Comparison of ENCODE assay signal across 11 cellular contexts in genomic region chr3:112619295-112619694, GRCh38. TPM values are rescaled to one million over a fixed set of nuclear protein-coding genes. Genes with fewer than 3 reads are reported as not detected.
DNase-seq lines count a peak whose midpoint lies in the region; ATAC-seq and TF ChIP-seq lines count a peak whose summit lies in the region.
"Had no signal": no experiment of that assay in that cellular context is flagged by ENCODE, and none has a peak within 500 bp of the region (broad histone marks: within the 10 kb centered on the region; RNA-seq: fewer than 3 reads in every experiment).

No MANE protein-coding gene starts in this region.

- H3K36me3 Mint-ChIP-seq in GM23338 (ENCODE audit: low read depth) = 0 out of 3 replicates have a peak, but pooled peaks cover 4% of the 10 kb centered on the region
- H3K36me3 Mint-ChIP-seq in Calu3 (ENCODE audit: insufficient read depth, unreplicated experiment) = no peaks in the 10 kb centered on the region

- H3K9me3 Mint-ChIP-seq in GM23338 (no peaks in the 10 kb centered on the region), Calu3 (ENCODE audit: low read depth, unreplicated experiment) (no peaks in the 10 kb centered on the region)

- no TSS peak for BruUV-seq in Calu3 (replicated peaks; lab: Mats Ljungman, UMichigan)

- ATAC-seq in GM18873 (IDR thresholded peaks at IDR 0.05; ENCODE audit: low FRiP score, unreplicated experiment) = peak; percentile 82
- ATAC-seq in GM23338 = no peak
- ATAC-seq in HG03520 (IDR thresholded peaks at IDR 0.05; ENCODE audit: unreplicated experiment) = peak; percentile 77

- CTCF ChIA-PET in Calu3 (lab: Charles Lee) = interaction anchor here (0.6 kb wide), 1 partner anchor 8 kb away, joined by 7 read pairs; no protein-coding TSS in a partner anchor

- H3K4me2 ChIP-seq in GM23338 = no peak overlapping the region

- DNase-seq in GM23338 (ENCODE audit: low spot score) (no peak), epithelial cell of prostate (ENCODE audit: low read depth, low spot score) (peak; percentile 20), Calu3 (no peak), cerebellum (ENCODE audit: low spot score) (no peak), putamen (ENCODE audit: low spot score) (no peak), cerebellar nuclear complex (lab: John Stamatoyannopoulos, UW) (no peak)
- DNase-seq: activated naive CD4-positive, alpha-beta T cell treated with Interleukin-2 at 50 U/mL for 16 hours; NCI-H82; ovary had no signal

- H3K27ac Mint-ChIP-seq in GM23338 (no peak overlapping the region), Calu3 (ENCODE audit: unreplicated experiment) (no peak overlapping the region)

- H3K27me3 Mint-ChIP-seq in GM23338 (ENCODE audit: insufficient read depth, low read depth, poor library complexity) = peaks cover 1% of the 10 kb centered on the region
- no peaks in the 10 kb centered on the region for H3K27me3 Mint-ChIP-seq in Calu3 (ENCODE audit: unreplicated experiment)

- H3K27me3 ChIP-seq in GM23338 (ENCODE audit: insufficient read depth) = no peaks in the 10 kb centered on the region
- H3K27me3 ChIP-seq: ovary had no signal

- no peaks in the 10 kb centered on the region for H3F3A ChIP-seq in GM23338 (replicated peaks; ENCODE audit: low read depth)

- H3K4me3 Mint-ChIP-seq in GM23338 = no peak overlapping the region
- H3K4me3 Mint-ChIP-seq in Calu3 (ENCODE audit: low read depth, unreplicated experiment) = no peak overlapping the region

- no peak for TF ChIP-seq CTCF in GM23338 (conservative IDR thresholded peaks at IDR 0.05; ENCODE audit: low read depth in 2 of 2)
- TF ChIP-seq CTCF in Calu3 (IDR thresholded peaks at IDR 0.05; ENCODE audit: unreplicated experiment) = no peak

- intact Hi-C loops in Calu3 (cut with micrococcal nuclease; ENCODE audit: unreplicated experiment) = no loop called here

- peaks cover 28% of the 10 kb centered on the region for H3K4me1 Mint-ChIP-seq in GM23338
- H3K4me1 Mint-ChIP-seq in Calu3 (ENCODE audit: low read depth, unreplicated experiment) = peaks cover 13% of the 10 kb centered on the region

- no peaks in the 10 kb centered on the region for H3K79me2 ChIP-seq in GM23338 (replicated peaks; ENCODE audit: insufficient read depth)

- H3K4me1 ChIP-seq in GM23338 (ENCODE audit: insufficient read depth) = peaks cover 25% of the 10 kb centered on the region

- no peak overlapping the region for H3K27ac ChIP-seq in GM23338 (ENCODE audit: low read depth)
- no peak overlapping the region for H3K27ac ChIP-seq in epithelial cell of prostate
- H3K27ac ChIP-seq: ovary had no signal

- no peak overlapping the region for H3K4me3 ChIP-seq in GM23338
- H3K4me3 ChIP-seq: ovary had no signal

- 0 out of 2 replicates have a peak overlapping the region, but pooled peaks have one; percentile 6 for H2AFZ ChIP-seq in GM23338

- H4K20me1 ChIP-seq in GM23338 (replicated peaks; ENCODE audit: insufficient read depth) = no peaks in the 10 kb centered on the region

- H3K36me3 ChIP-seq in GM23338 (ENCODE audit: insufficient read depth) = no peaks in the 10 kb centered on the region
- H3K36me3 ChIP-seq: ovary had no signal

- H3K9me2 ChIP-seq in GM23338 (ENCODE audit: insufficient read depth) = peaks cover 4% of the 10 kb centered on the region

TF ChIP-seq in GM23338, 12 proteins besides CTCF, POLR2A, EP300 and RAD21 (continues in another document):
- TF ChIP-seq ZNF462 (CRISPR knock-in tag; IDR thresholded peaks at IDR 0.05) (no peak), JUNB (IDR thresholded peaks at IDR 0.05; ENCODE audit: unreplicated experiment) (no peak), NANOG (IDR thresholded peaks at IDR 0.05; ENCODE audit: borderline replicate concordance) (no peak), CREB1 (CRISPR knock-in tag; IDR thresholded peaks at IDR 0.05; ENCODE audit: low read depth) (no peak)

RNA-seq across cellular contexts. Expression of gene CCDC80, which starts 21.6 kb away (rescaled TPM):
- 5.4 and 8.1 TPM in 2 replicates for total RNA-seq in GM23338 (2014; rRNA removed; shearing (Covaris generic))
- 6.0 and 6.7 TPM in 2 replicates for polyA plus RNA-seq in GM23338 (2016; fragmentation: Nextera tagmentation; extraction: Ambion mirVana)
- total RNA-seq in Calu3 (2022) = 0.39 and 1.1 TPM in 2 replicates
- total RNA-seq in cerebellum = 12.8 TPM

RNA-seq across cellular contexts. Expression of gene SLC35A5, which starts 57.5 kb away (rescaled TPM):
- 40.4 and 56.4 TPM in 2 replicates for total RNA-seq in GM23338 (2014; rRNA removed; shearing (Covaris generic))
- polyA plus RNA-seq in GM23338 (2016; fragmentation: Nextera tagmentation; extraction: Ambion mirVana) = 15.5 and 19.9 TPM in 2 replicates
- total RNA-seq in Calu3 (2022) = 18.9 and 21.7 TPM in 2 replicates
- 60.0 TPM for total RNA-seq in cerebellum

RNA-seq across cellular contexts. Expression of gene ATG3, which starts 57.5 kb away (rescaled TPM):
- total RNA-seq in GM23338 (2014; rRNA removed; shearing (Covaris generic)) = 64.1 and 68.1 TPM in 2 replicates
- polyA plus RNA-seq in GM23338 (2016; fragmentation: Nextera tagmentation; extraction: Ambion mirVana) = 75.9 and 93.9 TPM in 2 replicates
- total RNA-seq in Calu3 (2022) = 54.6 and 57.9 TPM in 2 replicates
- 27.3 TPM for total RNA-seq in cerebellum
